14 cellular contexts compared by ENCODE assay signal in genomic region chr4:131348258-131348657, GRCh38.
DNase-seq lines count a peak whose midpoint lies in the region; ATAC-seq and TF ChIP-seq lines count a peak whose summit lies in the region.
"Had no signal": no experiment of that assay in that cellular context is flagged by ENCODE, and none has a peak within 500 bp of the region (broad histone marks: within the 10 kb centered on the region; RNA-seq: fewer than 3 reads in every experiment).

No MANE protein-coding gene starts in this region.

- POLR2A ChIA-PET in CD4-positive, alpha-beta T cell (lab: Charles Lee) = no interaction called here

- TF ChIP-seq CTCF in GM10266 (IDR thresholded peaks at IDR 0.05; ENCODE audit: control insufficient read depth, insufficient read depth, low read depth, missing control alignments) = no peak
- no peak for TF ChIP-seq CTCF in CD4-positive, alpha-beta T cell (IDR thresholded peaks at IDR 0.05)

- no peaks in the 10 kb centered on the region for H3K27me3 Mint-ChIP-seq in CD4-positive, alpha-beta T cell

- no peaks in the 10 kb centered on the region for H3K27me3 ChIP-seq in CD4-positive, alpha-beta T cell (ENCODE audit: control insufficient read depth, insufficient read depth, low read length)
- H3K27me3 ChIP-seq: adrenal gland, tibial artery had no signal

- no peaks in the 10 kb centered on the region for H3K4me1 Mint-ChIP-seq in CD4-positive, alpha-beta T cell (ENCODE audit: low read depth)

- CTCF ChIA-PET in CD4-positive, alpha-beta T cell (lab: Charles Lee) = no interaction called here

- H3K27ac Mint-ChIP-seq in CD4-positive, alpha-beta T cell = no peak overlapping the region
- H3K27ac Mint-ChIP-seq: T-helper 1 cell treated with Interleukin-12 subunit alpha and Interleukin-12 subunit beta and Interleukin-4 antibody, amounts not matched to agents 30 μg/mL and 1 μg/mL, for 36 hours had no signal

- no peak overlapping the region for H3K4me3 Mint-ChIP-seq in CD4-positive, alpha-beta T cell
- H3K4me3 Mint-ChIP-seq: T-helper 1 cell treated with Interleukin-12 subunit alpha and Interleukin-12 subunit beta and Interleukin-4 antibody, amounts not matched to agents 30 μg/mL and 1 μg/mL, for 36 hours had no signal

- DNase-seq in GM10266 (ENCODE audit: extremely low spot score) = peak; percentile 16
- DNase-seq in NCI-H510A treated with DMSO at 0.1 percent for 48 hours (lab: John Stamatoyannopoulos, UW) = no peak
- no peak for DNase-seq in AG20443 (ENCODE audit: low spot score)
- no peak for DNase-seq in activated CD4-positive, alpha-beta T cell treated with anti-CD3 and anti-CD28 coated beads, Interleukin-2, amount 50 U/mL, for 48 hours
- DNase-seq in CD4-positive, alpha-beta T cell = no peak
- DNase-seq: activated CD4-positive, alpha-beta T cell treated with anti-CD3 and anti-CD28 coated beads for 1 hour; adrenal gland; NCI-H1436 treated with DMSO at 0.1 percent for 48 hours; NCI-H526 treated with DMSO at 0.1 percent for 48 hours; tibial artery had no signal

- H3K36me3 Mint-ChIP-seq in CD4-positive, alpha-beta T cell (ENCODE audit: low read depth) = no peaks in the 10 kb centered on the region

- no peak overlapping the region for H3K27ac ChIP-seq in CD4-positive, alpha-beta T cell (ENCODE audit: low read depth, low read length)
- H3K27ac ChIP-seq: adrenal gland, tibial artery had no signal

- H3K9me3 Mint-ChIP-seq in CD4-positive, alpha-beta T cell = no peaks in the 10 kb centered on the region

- intact Hi-C loops in CD4-positive, alpha-beta T cell (cut with DNase I, micrococcal nuclease) = no loop called here

- peak; percentile 75 for ATAC-seq in GM19351 (IDR thresholded peaks at IDR 0.05; ENCODE audit: unreplicated experiment)
- peak; percentile 78 for ATAC-seq in HG02870 (IDR thresholded peaks at IDR 0.05; ENCODE audit: unreplicated experiment)
- peak; percentile 81 for ATAC-seq in HG03521 (IDR thresholded peaks at IDR 0.05; ENCODE audit: unreplicated experiment)
- no peak for ATAC-seq in CD4-positive, alpha-beta T cell (ENCODE audit: poor library complexity)

- no peaks in the 10 kb centered on the region for H3K9me3 ChIP-seq in CD4-positive, alpha-beta T cell (ENCODE audit: control insufficient read depth, low read length)
- H3K9me3 ChIP-seq: adrenal gland, tibial artery had no signal
